In genomic region chr20:37394543-37395410, GRCh38 we compare ENCODE assay signal across 2 cellular contexts.
A peak's percentile ranks its signal among the peaks of the same experiment; 100 is the strongest.
TF ChIP-seq lines count a peak whose summit lies in the region.

No MANE protein-coding gene starts in this region.

TF ChIP-seq in HEK293, 187 proteins besides CTCF, POLR2A, EP300 and RAD21 (continued from another document and continues in another):
- no peak for TF ChIP-seq ZNF10 (tag by site-specific recombination; IDR thresholded peaks at IDR 0.05)
- no peak for TF ChIP-seq HOXC10 (CRISPR knock-in tag; IDR thresholded peaks at IDR 0.05)
- TF ChIP-seq PATZ1 (tag by site-specific recombination; IDR thresholded peaks at IDR 0.05) = no peak
- no peak for TF ChIP-seq ZBTB26 (tag by site-specific recombination; optimal IDR thresholded peaks at IDR 0.05)
- no peak for TF ChIP-seq ZNF776 (tag by site-specific recombination; IDR thresholded peaks at IDR 0.05; ENCODE audit: borderline replicate concordance)
- TF ChIP-seq ZNF26 (tag by site-specific recombination; IDR thresholded peaks at IDR 0.05) = no peak
- TF ChIP-seq ZNF133 (tag by site-specific recombination; IDR thresholded peaks at IDR 0.05) = peak; percentile 27; the same call in 1 of the 2 replicates
- no peak for TF ChIP-seq ZNF544 (tag by site-specific recombination; IDR thresholded peaks at IDR 0.05)
- no peak for TF ChIP-seq ZNF302 (tag by site-specific recombination; IDR thresholded peaks at IDR 0.05; ENCODE audit: low read depth)
- no peak for TF ChIP-seq ZNF645 (tag by site-specific recombination; IDR thresholded peaks at IDR 0.05)
- no peak for TF ChIP-seq AEBP2 (tag by site-specific recombination; IDR thresholded peaks at IDR 0.05; ENCODE audit: borderline replicate concordance)
- TF ChIP-seq ZBTB7A (tag by site-specific recombination; IDR thresholded peaks at IDR 0.05; ENCODE audit: low read depth) = no peak
- no peak for TF ChIP-seq FEZF1 (tag by site-specific recombination; IDR thresholded peaks at IDR 0.05)
- no peak for TF ChIP-seq KLF9 (tag by site-specific recombination; IDR thresholded peaks at IDR 0.05; ENCODE audit: low read depth)
- no peak for TF ChIP-seq SETDB1 (IDR thresholded peaks at IDR 0.05; ENCODE audit: insufficient read length, low read length)
- no peak for TF ChIP-seq ZNF112 (tag by site-specific recombination; IDR thresholded peaks at IDR 0.05)
- TF ChIP-seq KLF8 (tag by site-specific recombination; IDR thresholded peaks at IDR 0.05) = 0 out of 2 replicates have a peak, but pooled peaks have one; percentile 30
- no peak for TF ChIP-seq ZNF791 (tag by site-specific recombination; IDR thresholded peaks at IDR 0.05)
- no peak for TF ChIP-seq ZSCAN23 (tag by site-specific recombination; IDR thresholded peaks at IDR 0.05)
- TF ChIP-seq ZNF837 (tag by site-specific recombination; IDR thresholded peaks at IDR 0.05) = no peak
- 0 out of 2 replicates have a peak, but pooled peaks have one; percentile 10 for TF ChIP-seq EGR2 (tag by site-specific recombination; IDR thresholded peaks at IDR 0.05; ENCODE audit: low read depth)
- no peak for TF ChIP-seq PBX3 (CRISPR knock-in tag; IDR thresholded peaks at IDR 0.05)

TF ChIP-seq in HepG2, 621 proteins besides CTCF, POLR2A, EP300 and RAD21 (continued from another document):
- no peak for TF ChIP-seq CSRNP1 (CRISPR knock-in tag; IDR thresholded peaks at IDR 0.05)
